Comparison of ENCODE assay signal across 1 cellular context in genomic region chr9:126630458-126631237, GRCh38.
TF ChIP-seq lines count a peak whose summit lies in the region.

No MANE protein-coding gene starts in this region.

TF ChIP-seq in GM12878, 131 proteins besides CTCF, POLR2A, EP300 and RAD21 (continued from another document):
- TF ChIP-seq USF1 (IDR thresholded peaks at IDR 0.05; ENCODE audit: borderline replicate concordance, extremely low read length, insufficient read depth, low read depth, low read length) (no peak), YY1 (IDR thresholded peaks at IDR 0.05; ENCODE audit: low read depth, low read length) (no peak), SUZ12 (IDR thresholded peaks at IDR 0.05; ENCODE audit: unreplicated experiment) (no peak), TARDBP (IDR thresholded peaks at IDR 0.05; ENCODE audit: borderline replicate concordance) (no peak), ZBED1 (IDR thresholded peaks at IDR 0.05; ENCODE audit: borderline replicate concordance) (no peak), SMAD1 (IDR thresholded peaks at IDR 0.05; ENCODE audit: low read depth, partially characterized antibody) (no peak), EED (IDR thresholded peaks at IDR 0.05; ENCODE audit: low read depth) (no peak), ZBTB4 (CRISPR knock-in tag; IDR thresholded peaks at IDR 0.05) (no peak), MTA3 (IDR thresholded peaks at IDR 0.05; ENCODE audit: borderline replicate concordance, low read length) (no peak), BRCA1 (IDR thresholded peaks at IDR 0.05; ENCODE audit: low read depth, low read length) (no peak), MXI1 (IDR thresholded peaks at IDR 0.05; ENCODE audit: low read depth, low read length) (no peak), ZBTB40 (IDR thresholded peaks at IDR 0.05; ENCODE audit: borderline replicate concordance) (no peak)
